Comparison of ENCODE assay signal across 1 cellular context in the genomic region with DNA sequence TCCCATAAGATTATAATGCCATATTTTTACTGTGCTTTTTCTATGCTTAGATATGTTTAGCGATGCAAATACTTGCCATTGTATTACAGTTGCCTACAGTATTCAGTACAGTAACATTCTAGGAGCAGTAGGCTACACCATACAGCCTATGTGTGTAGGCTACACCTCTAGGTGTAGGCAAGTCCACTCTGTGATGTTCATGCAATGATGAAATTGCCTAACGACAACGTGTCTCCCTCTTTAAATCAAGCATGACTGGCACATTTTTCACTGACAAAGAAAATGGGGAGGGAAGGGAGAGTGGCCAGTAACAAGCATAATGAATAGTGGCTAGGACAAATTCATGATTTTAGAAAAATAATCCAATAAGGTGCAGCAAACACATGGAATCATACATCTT.
TF ChIP-seq lines count a peak whose summit lies in the region.

No MANE protein-coding gene starts in this region.

TF ChIP-seq in GM12878, 131 proteins besides CTCF, POLR2A, EP300 and RAD21 (continued from another document):
- no peak for TF ChIP-seq KAT2A (conservative IDR thresholded peaks at IDR 0.05; ENCODE audit: control insufficient read depth, low read depth, low read length)
- TF ChIP-seq STAT1 (conservative IDR thresholded peaks at IDR 0.05), result no peak
- TF ChIP-seq POLR2AphosphoS2 (IDR thresholded peaks at IDR 0.05; ENCODE audit: low read depth, low read length), result no peak
- no peak for TF ChIP-seq RELA (IDR thresholded peaks at IDR 0.05; ENCODE audit: borderline replicate concordance, partially characterized antibody)
- TF ChIP-seq SIN3A (IDR thresholded peaks at IDR 0.05; ENCODE audit: low read depth, low read length), result no peak
- TF ChIP-seq IRF4 (IDR thresholded peaks at IDR 0.05; ENCODE audit: low read depth, low read length), result no peak
